Comparison of ENCODE assay signal across 8 cellular contexts in the genomic region with DNA sequence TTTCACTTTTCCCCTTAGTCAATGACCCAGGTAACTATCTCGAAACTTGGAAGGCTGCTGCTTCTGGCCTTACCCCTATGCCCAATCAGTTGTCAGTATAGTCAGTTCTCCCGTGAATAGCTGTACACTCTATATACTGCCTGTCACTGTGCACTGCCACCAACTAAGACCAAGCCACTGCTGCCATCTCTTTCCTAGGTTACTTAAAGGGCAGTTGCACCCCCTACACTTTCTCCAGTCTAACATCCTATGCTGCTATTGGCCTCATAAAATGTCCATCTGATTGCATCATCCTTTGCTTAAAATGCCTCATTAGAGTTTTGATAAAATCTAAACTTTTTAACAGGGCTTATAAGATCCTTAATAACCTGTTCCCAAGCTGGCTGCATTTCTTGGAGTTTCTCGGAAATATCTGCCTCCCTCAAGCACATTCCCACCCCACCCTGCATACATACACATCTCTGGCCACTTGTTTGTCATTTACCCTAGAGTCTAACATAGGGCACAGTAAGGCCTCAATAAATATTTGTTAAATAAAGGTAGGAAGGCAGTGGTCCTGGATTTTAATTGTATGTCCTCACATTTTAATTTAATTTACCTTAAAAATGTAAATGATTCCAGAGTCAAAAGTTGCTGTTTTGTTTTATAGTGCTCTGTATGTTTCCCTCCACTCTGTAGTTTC. TPM values are rescaled to one million over a fixed set of nuclear protein-coding genes. Genes with fewer than 3 reads are reported as not detected.
A peak's percentile ranks its signal among the peaks of the same experiment; 100 is the strongest.
DNase-seq lines count a peak whose midpoint lies in the region; ATAC-seq and TF ChIP-seq lines count a peak whose summit lies in the region.

No MANE protein-coding gene starts in this region.

- peak overlapping the region; percentile 73 for H3K4me2 ChIP-seq in smooth muscle cell

- H3K36me3 ChIP-seq in smooth muscle cell (ENCODE audit: low read depth) = no peaks in the 10 kb centered on the region

- peak overlapping the region; percentile 97 for H3K27ac ChIP-seq in smooth muscle cell (ENCODE audit: low read depth)

- no peaks in the 10 kb centered on the region for H3K9me3 Mint-ChIP-seq in activated naive CD8-positive, alpha-beta T cell treated with anti-CD3 and anti-CD28 coated beads for 36 hours

- no peaks in the 10 kb centered on the region for H3K27me3 ChIP-seq in smooth muscle cell (ENCODE audit: low read depth)

- H3K9ac ChIP-seq in smooth muscle cell (ENCODE audit: low read depth) = peak overlapping the region; percentile 77

- H3K4me1 Mint-ChIP-seq in activated naive CD8-positive, alpha-beta T cell treated with anti-CD3 and anti-CD28 coated beads for 36 hours = peaks cover 86% of the 10 kb centered on the region

- DNase-seq in DMS 273 (lab: John Stamatoyannopoulos, UW; ENCODE audit: unreplicated experiment) = peak; percentile 44
- DNase-seq in DMS 273 treated with DMSO at 0.1 percent for 48 hours (lab: John Stamatoyannopoulos, UW) = no peak
- DNase-seq in activated naive CD8-positive, alpha-beta T cell treated with anti-CD3 and anti-CD28 coated beads for 36 hours = no peak
- DNase-seq in smooth muscle cell (lab: John Stamatoyannopoulos, UW; ENCODE audit: unreplicated experiment) = no peak
- DNase-seq in NCI-H1436 (lab: John Stamatoyannopoulos, UW) = no peak
- DNase-seq in NK-92 treated with Interleukin-12 subunit alpha and Interleukin-12 subunit beta, amount 100 ng/mL, for 24 hours (lab: John Stamatoyannopoulos, UW) = no peak

- peak overlapping the region; percentile 57 for H3K4me3 Mint-ChIP-seq in activated naive CD8-positive, alpha-beta T cell treated with anti-CD3 and anti-CD28 coated beads for 36 hours

- H3K9me3 ChIP-seq in smooth muscle cell (replicated peaks; ENCODE audit: low read depth) = no peaks in the 10 kb centered on the region

- ATAC-seq in HG03354 (IDR thresholded peaks at IDR 0.05; ENCODE audit: poor library complexity, severe bottlenecking, unreplicated experiment) (peak; percentile 44), GM18909 (IDR thresholded peaks at IDR 0.05; ENCODE audit: poor library complexity, unreplicated experiment) (no peak)

- peaks cover 21% of the 10 kb centered on the region for H3F3A ChIP-seq in smooth muscle cell (ENCODE audit: low read depth)

- peaks cover 47% of the 10 kb centered on the region for H3K36me3 Mint-ChIP-seq in activated naive CD8-positive, alpha-beta T cell treated with anti-CD3 and anti-CD28 coated beads for 36 hours

- peak overlapping the region; percentile 91 for H3K27ac Mint-ChIP-seq in activated naive CD8-positive, alpha-beta T cell treated with anti-CD3 and anti-CD28 coated beads for 36 hours

- 54% methylated on average over 3 of the region's 3 CpGs for WGBS in smooth muscle cell (ENCODE audit: low lambda C conversion rate)

- H3K4me1 ChIP-seq in smooth muscle cell (ENCODE audit: low read depth) = peaks cover 32% of the 10 kb centered on the region

- H4K20me1 ChIP-seq in smooth muscle cell (ENCODE audit: low read depth) = no peaks in the 10 kb centered on the region

- no peak overlapping the region for H3K4me3 ChIP-seq in smooth muscle cell

- TF ChIP-seq CTCF in smooth muscle cell (IDR thresholded peaks at IDR 0.05; ENCODE audit: borderline replicate concordance, insufficient read depth, poor library complexity, severe bottlenecking) = no peak

- H3K27me3 Mint-ChIP-seq in activated naive CD8-positive, alpha-beta T cell treated with anti-CD3 and anti-CD28 coated beads for 36 hours = no peaks in the 10 kb centered on the region

- H3K79me2 ChIP-seq in smooth muscle cell (ENCODE audit: low read depth) = peaks cover 60% of the 10 kb centered on the region

- no peak overlapping the region for H2AFZ ChIP-seq in smooth muscle cell (ENCODE audit: low read depth)

RNA-seq across cellular contexts. Expression of gene TNFAIP8, which starts 32.7 kb away (rescaled TPM):
- total RNA-seq in activated naive CD8-positive, alpha-beta T cell treated with anti-CD3 and anti-CD28 coated beads for 36 hours = 100 to 1,000 TPM; 176 to 178 TPM
- 81.2 and 85.1 TPM in 2 replicates for total RNA-seq in smooth muscle cell
- polyA plus RNA-seq in smooth muscle cell = 15.7 and 34.2 TPM in 2 replicates
